ENCODE assay signal across 3 cellular contexts in genomic region chr5:58362135-58362534, GRCh38.
"Had no signal": no experiment of that assay in that cellular context is flagged by ENCODE, and none has a peak within 500 bp of the region (broad histone marks: within the 10 kb centered on the region; RNA-seq: fewer than 3 reads in every experiment).

No MANE protein-coding gene starts in this region.

- H3K4me3 ChIP-seq: GM12878 had no signal

- ATAC-seq: GM12878 had no signal

- DNase-seq: GDM1, GF-D8 had no signal
